ENCODE assay signal across 15 cellular contexts in genomic region chr4:87506974-87507701, GRCh38. TPM values are rescaled to one million over a fixed set of nuclear protein-coding genes. Genes with fewer than 3 reads are reported as not detected.
DNase-seq lines count a peak whose midpoint lies in the region; ATAC-seq and TF ChIP-seq lines count a peak whose summit lies in the region.
"Had no signal": no experiment of that assay in that cellular context is flagged by ENCODE, and none has a peak within 500 bp of the region (broad histone marks: within the 10 kb centered on the region; RNA-seq: fewer than 3 reads in every experiment).

No MANE protein-coding gene starts in this region.

- H3K27ac ChIP-seq in coronary artery (peak overlapping the region; percentile 46 to 80), lung (ENCODE audit: low read depth in 1 of 2, low read length in 1 of 2) (peak overlapping the region in 1 of 2 donors; percentile 17), tibial artery (peak overlapping the region; percentile 50 to 69)
- H3K27ac ChIP-seq: upper lobe of right lung had no signal

- H3K9me3 Mint-ChIP-seq in Calu3 (ENCODE audit: low read depth, unreplicated experiment): no peaks in the 10 kb centered on the region
- H3K9me3 Mint-ChIP-seq: activated naive CD8-positive, alpha-beta T cell treated with anti-CD3 and anti-CD28 coated beads, Interleukin-2, amount 50 U/mL, for 24 hours; H9; nephron; T-helper 2 cell treated with Interferon-gamma antibody and Interleukin-4, amounts not matched to agents 5 μg/mL and 100 μg/mL, for 36 hours had no signal

- H3K9me3 ChIP-seq in lung (ENCODE audit: control insufficient read depth in 2 of 2, insufficient read depth in 1 of 2, low read length in 1 of 2) (no peaks in the 10 kb centered on the region), tibial artery (no peaks in the 10 kb centered on the region)
- H3K9me3 ChIP-seq: upper lobe of right lung had no signal

- no peak overlapping the region for H3K4me3 Mint-ChIP-seq in Calu3 (ENCODE audit: low read depth, unreplicated experiment)
- H3K4me3 Mint-ChIP-seq: activated naive CD8-positive, alpha-beta T cell treated with anti-CD3 and anti-CD28 coated beads, Interleukin-2, amount 50 U/mL, for 24 hours; H9; nephron; T-helper 2 cell treated with Interferon-gamma antibody and Interleukin-4, amounts not matched to agents 5 μg/mL and 100 μg/mL, for 36 hours had no signal

- H3K4me1 Mint-ChIP-seq in Calu3 (ENCODE audit: low read depth, unreplicated experiment): peaks cover 8% of the 10 kb centered on the region
- H3K4me1 Mint-ChIP-seq: activated naive CD8-positive, alpha-beta T cell treated with anti-CD3 and anti-CD28 coated beads, Interleukin-2, amount 50 U/mL, for 24 hours had no signal

- no peak overlapping the region for H3K27ac Mint-ChIP-seq in Calu3 (ENCODE audit: unreplicated experiment)
- H3K27ac Mint-ChIP-seq: activated naive CD8-positive, alpha-beta T cell treated with anti-CD3 and anti-CD28 coated beads, Interleukin-2, amount 50 U/mL, for 24 hours; H9; nephron; T-helper 2 cell treated with Interferon-gamma antibody and Interleukin-4, amounts not matched to agents 5 μg/mL and 100 μg/mL, for 36 hours had no signal

- CTCF ChIA-PET in Calu3 (lab: Charles Lee): no interaction called here

- H3K27me3 ChIP-seq in lung (ENCODE audit: control insufficient read depth, insufficient read depth): no peaks in the 10 kb centered on the region
- no peaks in the 10 kb centered on the region for H3K27me3 ChIP-seq in tibial artery
- H3K27me3 ChIP-seq: upper lobe of right lung had no signal

- no TSS peak for BruUV-seq in Calu3 (replicated peaks; lab: Mats Ljungman, UMichigan)

- H3K27me3 Mint-ChIP-seq in Calu3 (ENCODE audit: unreplicated experiment): no peaks in the 10 kb centered on the region
- H3K27me3 Mint-ChIP-seq: activated naive CD8-positive, alpha-beta T cell treated with anti-CD3 and anti-CD28 coated beads, Interleukin-2, amount 50 U/mL, for 24 hours had no signal

- 71 to 81% methylated on average over 4 of the region's 4 CpGs for WGBS in lung, 2 donors

- no peaks in the 10 kb centered on the region for H3K36me3 Mint-ChIP-seq in Calu3 (ENCODE audit: insufficient read depth, unreplicated experiment)

- H3K4me3 ChIP-seq in coronary artery: no peak overlapping the region
- no peak overlapping the region for H3K4me3 ChIP-seq in lung
- no peak overlapping the region for H3K4me3 ChIP-seq in tibial artery
- H3K4me3 ChIP-seq: upper lobe of right lung had no signal

- intact Hi-C loops in tibial artery (cut with DNase I; ENCODE audit: low total_unique reads): no loop called here
- intact Hi-C loops in Calu3 (cut with micrococcal nuclease; ENCODE audit: unreplicated experiment): no loop called here

- peak; percentile 24 for ATAC-seq in lung (ENCODE audit: insufficient read depth, low FRiP score)
- ATAC-seq in GM21786 (IDR thresholded peaks at IDR 0.05; ENCODE audit: unreplicated experiment): no peak
- ATAC-seq: activated naive CD8-positive, alpha-beta T cell treated with anti-CD3 and anti-CD28 coated beads, Interleukin-2, amount 50 U/mL, for 24 hours; upper lobe of right lung had no signal

- peaks cover 3 to 7% of the 10 kb centered on the region in 2 donors for H3K4me1 ChIP-seq in lung (ENCODE audit: control insufficient read depth in 2 of 2, insufficient read depth in 2 of 2, low read length in 2 of 2)
- peaks cover 0 to 63% (median 18%) of the 10 kb centered on the region in 4 donors for H3K4me1 ChIP-seq in tibial artery

- TF ChIP-seq CTCF in coronary artery (IDR thresholded peaks at IDR 0.05) (no peak), lung (IDR thresholded peaks at IDR 0.05; ENCODE audit: control extremely low read depth, extremely low read depth) (no peak), tibial artery (IDR thresholded peaks at IDR 0.05) (no peak), Calu3 (IDR thresholded peaks at IDR 0.05; ENCODE audit: unreplicated experiment) (no peak)

- DNase-seq in LHCN-M2 (ENCODE audit: low read depth): peak; percentile 85
- no peak for DNase-seq in coronary artery (ENCODE audit: low spot score)
- DNase-seq in lung (ENCODE audit: low spot score): no peak
- DNase-seq in tibial artery: no peak
- DNase-seq in NCI-H187 (lab: John Stamatoyannopoulos, UW): no peak
- DNase-seq in Calu3: no peak
- DNase-seq: activated naive CD8-positive, alpha-beta T cell treated with anti-CD3 and anti-CD28 coated beads, Interleukin-2, amount 50 U/mL, for 24 hours; H9; hippocampal formation; NCI-H1105; NK-92 treated with Interleukin-12 subunit alpha and Interleukin-12 subunit beta, amount 100 ng/mL, for 24 hours; upper lobe of right lung had no signal

- peaks cover 2 to 6% of the 10 kb centered on the region in 2 donors for H3K36me3 ChIP-seq in lung (ENCODE audit: control insufficient read depth in 2 of 2, insufficient read depth in 2 of 2, low read length in 2 of 2)
- H3K36me3 ChIP-seq in tibial artery: peaks cover 16 to 54% (median 24%) of the 10 kb centered on the region in 3 donors
- H3K36me3 ChIP-seq: upper lobe of right lung had no signal

RNA-seq across cellular contexts. Expression of gene SPARCL1, which starts 22.0 kb away (rescaled TPM):
- not detected in 2 replicates for total RNA-seq in LHCN-M2 (2014; rRNA removed)
- not detected for polyA plus RNA-seq in LHCN-M2 (2012)
- 100 to 1,000 TPM; 294 to 422 TPM for total RNA-seq in lung
- 100 to 1,000 TPM in 1 of 2 donors, 10 to 100 TPM in 1; 93.2 to 486 TPM for polyA plus RNA-seq in lung
- total RNA-seq in Calu3 (2022): not detected in 2 replicates

Comparison
In these comparisons a context has a peak if more than half of its experiments do, and no peak if none do; other contexts are left out.
1. RNA of gene SPARCL1, which starts 22.0 kb away (total RNA-seq): 294 to 422 TPM in lung; not detected in Calu3 and not detected in LHCN-M2; every median in the first group is over 100 times any median in the second.